In genomic region chr1:198155253-198155652, GRCh38 we compare ENCODE assay signal across 16 cellular contexts. TPM values are rescaled to one million over a fixed set of nuclear protein-coding genes. Genes with fewer than 3 reads are reported as not detected.
DNase-seq lines count a peak whose midpoint lies in the region; ATAC-seq and TF ChIP-seq lines count a peak whose summit lies in the region.
"Had no signal": no experiment of that assay in that cellular context is flagged by ENCODE, and none has a peak within 500 bp of the region (broad histone marks: within the 10 kb centered on the region; RNA-seq: fewer than 3 reads in every experiment).

No MANE protein-coding gene starts in this region.

- peaks cover 37% of the 10 kb centered on the region for H3K4me1 ChIP-seq in adipocyte (ENCODE audit: control insufficient read depth, insufficient read depth, low read length)

- peaks cover 9% of the 10 kb centered on the region for H3K27me3 Mint-ChIP-seq in HFFc6 (ENCODE audit: insufficient read depth)

- POLR2A ChIA-PET in AG04449 (lab: Yijun Ruan, JAX) = interaction anchor here (0.9 to 2.8 kb wide), 3 partner anchors 29 to 66 kb away, joined by 3 to 13 read pairs (median 5); no protein-coding TSS in a partner anchor

- H3K36me3 ChIP-seq in adipocyte (ENCODE audit: control insufficient read depth, insufficient read depth, low read length, severe bottlenecking) = no peaks in the 10 kb centered on the region
- H3K36me3 ChIP-seq: stomach had no signal

- H3K9ac ChIP-seq in adipocyte (ENCODE audit: low read length) = no peak overlapping the region

- H3K4me3 ChIP-seq in AG04449 (ENCODE audit: low read depth, low read length) (no peak overlapping the region), adipocyte (ENCODE audit: low read length) (no peak overlapping the region)

- H3K27me3 ChIP-seq in adipocyte (replicated peaks; ENCODE audit: control insufficient read depth, insufficient read depth, low read length) = no peaks in the 10 kb centered on the region
- H3K27me3 ChIP-seq: stomach had no signal

- CTCF ChIA-PET in AG04449 (lab: Yijun Ruan, JAX) = interaction anchor here (0.7 to 4.4 kb wide), 35 partner anchors 9 to 526 kb away, joined by 3 to 23 read pairs (median 4); partner anchors contain the start of gene LHX9

- peak; percentile 71 for DNase-seq in AG04449 (ENCODE audit: low read depth, low spot score)
- peak; percentile 72 for DNase-seq in HFFc6
- DNase-seq in adipocyte (ENCODE audit: low read depth) = peak; percentile 82
- peak; percentile 48 for DNase-seq in foreskin melanocyte
- no peak for DNase-seq in NCI-H2081 treated with DMSO at 0.1 percent for 48 hours (lab: John Stamatoyannopoulos, UW)
- no peak for DNase-seq in 8988T
- DNase-seq in SIG-M5 treated with dmso at 0.1 percent for 504 hours (lab: John Stamatoyannopoulos, UW; ENCODE audit: unreplicated experiment) = no peak
- DNase-seq: activated CD8-positive, alpha-beta T cell treated with anti-CD3 and anti-CD28 coated beads, Interleukin-2, amount 10 ng/mL, durations not matched to agents 7 days and 5 days; C1 segment of cervical spinal cord; kidney; NCI-H1048; NK-92 treated with Interleukin-12 subunit alpha and Interleukin-12 subunit beta, amount 100 ng/mL, for 24 hours; stimulated activated CD4-positive, alpha-beta T cell treated with anti-CD3 and anti-CD28 coated beads, Interleukin-1b, Interleukin-23, amount 100 ng/mL, for 48 hours; stomach; T-helper 2 cell had no signal

- peaks cover 59% of the 10 kb centered on the region for H3K4me1 Mint-ChIP-seq in HFFc6 (ENCODE audit: low read depth)

- no peaks in the 10 kb centered on the region for H3K9me3 ChIP-seq in adipocyte (ENCODE audit: control insufficient read depth, low read length)
- H3K9me3 ChIP-seq: stomach had no signal

- peak overlapping the region; percentile 59 for H3K27ac Mint-ChIP-seq in HFFc6

- peaks cover 28% of the 10 kb centered on the region for H3K36me3 Mint-ChIP-seq in HFFc6 (ENCODE audit: low read depth)

- TF ChIP-seq CTCF in AG04449 (IDR thresholded peaks at IDR 0.05; ENCODE audit: insufficient read depth, low read length, missing control alignments) (no peak), HFFc6 (IDR thresholded peaks at IDR 0.05) (no peak)

- H3K9me3 Mint-ChIP-seq in HFFc6 = no peaks in the 10 kb centered on the region

- ATAC-seq in GM18909 (IDR thresholded peaks at IDR 0.05; ENCODE audit: poor library complexity, unreplicated experiment) = no peak
- ATAC-seq: activated CD8-positive, alpha-beta T cell treated with anti-CD3 and anti-CD28 coated beads, Interleukin-2, amount 10 ng/mL, durations not matched to agents 7 days and 5 days had no signal

- H3K4me3 Mint-ChIP-seq in HFFc6 = peak overlapping the region; percentile 99

RNA-seq across cellular contexts. Expression of gene NEK7, which starts 1.5 kb away (rescaled TPM):
- total RNA-seq in HFFc6 (2021; fragmentation: NEBNext Ultra II Directional; extraction: Animal tissue kit (Norgen Biotek cat#: 25700)) = 100 to 1,000 TPM; 452 to 692 (median 485) TPM

Comparison
In these comparisons a context has a peak if more than half of its experiments do, and no peak if none do; other contexts are left out.
1. DNase-seq: peak in AG04449 (single experiment), HFFc6 (single experiment), adipocyte (single experiment) and foreskin melanocyte (single experiment); none in NCI-H2081 treated with DMSO at 0.1 percent for 48 hours (single experiment), 8988T (single experiment) and SIG-M5 treated with dmso at 0.1 percent for 504 hours (single experiment).